ENCODE assay signal across 8 cellular contexts in the genomic region with DNA sequence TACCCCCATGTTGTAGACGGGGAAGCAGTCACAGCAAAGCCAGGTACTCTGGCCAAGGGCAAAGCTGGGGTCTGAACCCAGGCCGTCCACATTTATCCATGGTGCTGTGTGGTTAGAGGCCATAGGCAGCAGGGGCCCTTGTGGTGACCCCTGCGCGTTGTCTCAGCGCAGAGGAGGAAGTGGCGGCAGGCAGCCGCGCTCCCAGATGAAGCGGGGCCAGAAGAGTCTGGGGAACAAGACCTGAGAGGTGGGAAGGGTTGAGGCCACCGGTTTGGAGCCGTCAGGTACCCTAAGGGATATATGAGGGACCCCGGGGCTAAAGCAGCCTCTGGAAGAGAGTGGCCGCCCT. TPM values are rescaled to one million over a fixed set of nuclear protein-coding genes. Genes with fewer than 3 reads are reported as not detected.
DNase-seq lines count a peak whose midpoint lies in the region; ATAC-seq, FAIRE-seq and TF ChIP-seq lines count a peak whose summit lies in the region.

No MANE protein-coding gene starts in this region.

- DNase-seq in GM13976 (ENCODE audit: low spot score) (peak; percentile 64), Karpas-422 (peak; percentile 48), glutamatergic neuron (peak; percentile 20), posterior vena cava (ENCODE audit: low spot score) (peak; percentile 85), 8988T (no peak), D721Med (ENCODE audit: insufficient read length, low spot score) (no peak)
- DNase-seq in activated T-cell treated with anti-CD3 and anti-CD28 coated beads, Interleukin-2, amount 50 U/mL, for 24 hours, result no peak

- peaks cover 23% of the 10 kb centered on the region for H3K4me1 Mint-ChIP-seq in activated T-cell treated with anti-CD3 and anti-CD28 coated beads, Interleukin-2, amount 50 U/mL, for 24 hours (ENCODE audit: low read depth)
- no peaks in the 10 kb centered on the region for H3K4me1 Mint-ChIP-seq in glutamatergic neuron (ENCODE audit: low read depth, unreplicated experiment)

- H3K4me1 ChIP-seq in Karpas-422 (ENCODE audit: low read length), result peaks cover 13% of the 10 kb centered on the region

- H3K36me3 ChIP-seq in Karpas-422 (ENCODE audit: insufficient read depth, low read length), result no peaks in the 10 kb centered on the region

- peak overlapping the region; percentile 82 for H2AFZ ChIP-seq in Karpas-422 (ENCODE audit: low read length)

- H3K9me2 ChIP-seq in Karpas-422 (replicated peaks; ENCODE audit: insufficient read depth, low read length), result no peaks in the 10 kb centered on the region

- no peaks in the 10 kb centered on the region for H3K36me3 Mint-ChIP-seq in activated T-cell treated with anti-CD3 and anti-CD28 coated beads, Interleukin-2, amount 50 U/mL, for 24 hours (ENCODE audit: low read depth)
- H3K36me3 Mint-ChIP-seq in glutamatergic neuron (ENCODE audit: unreplicated experiment), result peaks cover 2% of the 10 kb centered on the region

- in situ Hi-C loops in GM13976 (cut with MboI; ENCODE audit: low sequenced_read_pairs, unreplicated experiment), result loop anchor here (10.0 to 25.0 kb wide), 2 partner anchors 152 to 586 kb away; a partner anchor contains a TSS

- intact Hi-C loops in posterior vena cava (cut with DNase I), result no loop called here

- peak overlapping the region; percentile 90 for H3K4me2 ChIP-seq in Karpas-422 (ENCODE audit: low read depth, low read length, poor library complexity, severe bottlenecking)

- H3K27me3 Mint-ChIP-seq in activated T-cell treated with anti-CD3 and anti-CD28 coated beads, Interleukin-2, amount 50 U/mL, for 24 hours, result no peaks in the 10 kb centered on the region
- peaks cover 5% of the 10 kb centered on the region for H3K27me3 Mint-ChIP-seq in glutamatergic neuron (ENCODE audit: unreplicated experiment)

- H3K27ac Mint-ChIP-seq in activated T-cell treated with anti-CD3 and anti-CD28 coated beads, Interleukin-2, amount 50 U/mL, for 24 hours, result no peak overlapping the region
- no peak overlapping the region for H3K27ac Mint-ChIP-seq in glutamatergic neuron (ENCODE audit: unreplicated experiment)

- peak; percentile 57 for ATAC-seq in GM21737 (IDR thresholded peaks at IDR 0.05; ENCODE audit: unreplicated experiment)

- no peaks in the 10 kb centered on the region for H3K9me3 ChIP-seq in Karpas-422 (ENCODE audit: low read length)

- H3K27me3 ChIP-seq in Karpas-422 (ENCODE audit: low read length), result no peaks in the 10 kb centered on the region

- H3K4me3 ChIP-seq in Karpas-422 (ENCODE audit: low read length), result peak overlapping the region; percentile 75

- H3K4me3 Mint-ChIP-seq in activated T-cell treated with anti-CD3 and anti-CD28 coated beads, Interleukin-2, amount 50 U/mL, for 24 hours, result peak overlapping the region; percentile 76
- peak overlapping the region; percentile 85 for H3K4me3 Mint-ChIP-seq in glutamatergic neuron (ENCODE audit: unreplicated experiment)

- TF ChIP-seq CTCF in GM13976 (IDR thresholded peaks at IDR 0.05; ENCODE audit: borderline replicate concordance, control extremely low read depth, extremely low read depth, insufficient read depth, missing control alignments) (no peak), glutamatergic neuron (IDR thresholded peaks at IDR 0.05; ENCODE audit: partially characterized antibody, unreplicated experiment) (no peak), D721Med (IDR thresholded peaks at IDR 0.05; ENCODE audit: insufficient read depth, missing control alignments) (no peak)

- no peaks in the 10 kb centered on the region for H3K9me3 Mint-ChIP-seq in activated T-cell treated with anti-CD3 and anti-CD28 coated beads, Interleukin-2, amount 50 U/mL, for 24 hours
- H3K9me3 Mint-ChIP-seq in glutamatergic neuron (ENCODE audit: unreplicated experiment), result peaks cover 3% of the 10 kb centered on the region

- no peak overlapping the region for H3K27ac ChIP-seq in Karpas-422 (ENCODE audit: low read length)

- FAIRE-seq in D721Med (lab: Jason Lieb, UNC), result no peak

- no peaks in the 10 kb centered on the region for H4K20me1 ChIP-seq in Karpas-422 (ENCODE audit: insufficient read depth, low read depth, low read length)

- peak overlapping the region; percentile 70 for H3K9ac ChIP-seq in Karpas-422 (ENCODE audit: low read length)

- H3K79me2 ChIP-seq in Karpas-422 (ENCODE audit: low read length), result no peaks in the 10 kb centered on the region

RNA-seq across cellular contexts. Expression of a gene that starts 0.8 kb away (rescaled TPM):
- total RNA-seq in Karpas-422 (2014; rRNA removed; shearing (Covaris generic); ENCODE audit: low replicate concordance), result 1.0 and 1.4 TPM in 2 replicates
- total RNA-seq in glutamatergic neuron (ENCODE audit: unreplicated experiment) (2.1 TPM), posterior vena cava (1 to 10 TPM; 1.7 to 3.4 TPM)

RNA-seq across cellular contexts. Expression of a gene that starts 32.1 kb away (rescaled TPM):
- total RNA-seq in Karpas-422 (2014; rRNA removed; shearing (Covaris generic); ENCODE audit: low replicate concordance), result 26.1 and 42.6 TPM in 2 replicates
- 59.2 TPM for total RNA-seq in glutamatergic neuron (ENCODE audit: unreplicated experiment)
- 10 to 100 TPM; 36.3 to 43.8 TPM for total RNA-seq in posterior vena cava

Comparison
In these comparisons a context has a peak if more than half of its experiments do, and no peak if none do; other contexts are left out.
1. DNase-seq: peak in GM13976 (single experiment), Karpas-422 (single experiment), glutamatergic neuron (single experiment) and posterior vena cava (single experiment); none in activated T-cell treated with anti-CD3 and anti-CD28 coated beads, Interleukin-2, amount 50 U/mL, for 24 hours (single experiment), 8988T (single experiment) and D721Med (single experiment).